22 cellular contexts compared by ENCODE assay signal in genomic region chr13:33493672-33494365, GRCh38.
A peak's percentile ranks its signal among the peaks of the same experiment; 100 is the strongest.
DNase-seq lines count a peak whose midpoint lies in the region; ATAC-seq and TF ChIP-seq lines count a peak whose summit lies in the region.
"Had no signal": no experiment of that assay in that cellular context is flagged by ENCODE, and none has a peak within 500 bp of the region (broad histone marks: within the 10 kb centered on the region; RNA-seq: fewer than 3 reads in every experiment).

No MANE protein-coding gene starts in this region.

- H3K27ac ChIP-seq in right atrium auricular region (peak overlapping the region; percentile 59 to 64), brain microvascular endothelial cell (peak overlapping the region; percentile 95), mesendoderm (ENCODE audit: low read depth, low read length) (no peak overlapping the region), tibial artery (peak overlapping the region; percentile 23 to 37)
- no peak overlapping the region for H3K27ac ChIP-seq in CD4-positive, alpha-beta T cell (ENCODE audit: low read depth, low read length)
- H3K27ac ChIP-seq: neutrophil, vagina had no signal

- H2BK15ac ChIP-seq in mesendoderm (replicated peaks; ENCODE audit: low read depth), result peak overlapping the region; percentile 25

- intact Hi-C loops in Right ventricle myocardium inferior (cut with DNase I) (loop anchor here (5.0 kb wide), 1 partner anchor 142 kb away; no protein-coding TSS in a partner anchor), tibial artery (cut with DNase I; ENCODE audit: low total_unique reads) (no loop called here)
- intact Hi-C loops in CD4-positive, alpha-beta T cell (cut with DNase I, micrococcal nuclease), result no loop called here

- H3K4me3 Mint-ChIP-seq in CD4-positive, alpha-beta T cell, result no peak overlapping the region
- H3K4me3 Mint-ChIP-seq: activated B cell treated with CpG ODN at 0.5 μM for 24 hours; activated CD4-positive, alpha-beta memory T cell treated with anti-CD3 and anti-CD28 coated beads for 36 hours; CD14-positive monocyte; dendritic cell treated with granulocyte-macrophage colony-stimulating factor and Interleukin-4, amounts not matched to agents 40 ng/mL and 50 ng/mL, for 4 days had no signal

- POLR2A ChIA-PET in CD4-positive, alpha-beta T cell (lab: Charles Lee), result no interaction called here

- no CpG with 5 or more reads among the region's 6 CpGs for WGBS in mesendoderm (ENCODE audit: extremely low coverage, insufficient coverage, low lambda C conversion rate)

- H3K36me3 ChIP-seq in right atrium auricular region, result no peaks in the 10 kb centered on the region
- no peaks in the 10 kb centered on the region for H3K36me3 ChIP-seq in brain microvascular endothelial cell (replicated peaks)
- H3K36me3 ChIP-seq in mesendoderm (ENCODE audit: control insufficient read depth, insufficient read depth, low read length), result no peaks in the 10 kb centered on the region
- H3K36me3 ChIP-seq in tibial artery, result no peaks in the 10 kb centered on the region
- H3K36me3 ChIP-seq: neutrophil, vagina had no signal

- H3K27ac Mint-ChIP-seq in CD4-positive, alpha-beta T cell, result no peak overlapping the region
- H3K27ac Mint-ChIP-seq: activated B cell treated with CpG ODN at 0.5 μM for 24 hours; activated CD4-positive, alpha-beta memory T cell treated with anti-CD3 and anti-CD28 coated beads for 36 hours; dendritic cell treated with granulocyte-macrophage colony-stimulating factor and Interleukin-4, amounts not matched to agents 40 ng/mL and 50 ng/mL, for 4 days had no signal

- H3K79me1 ChIP-seq in mesendoderm (ENCODE audit: low read length), result no peaks in the 10 kb centered on the region

- H3K36me3 Mint-ChIP-seq in CD4-positive, alpha-beta T cell (ENCODE audit: low read depth), result no peaks in the 10 kb centered on the region
- H3K36me3 Mint-ChIP-seq: activated CD4-positive, alpha-beta memory T cell treated with anti-CD3 and anti-CD28 coated beads for 36 hours; CD14-positive monocyte had no signal

- H3K23ac ChIP-seq in mesendoderm (ENCODE audit: low read length), result no peak overlapping the region

- no peaks in the 10 kb centered on the region for H3K4me1 Mint-ChIP-seq in CD4-positive, alpha-beta T cell (ENCODE audit: low read depth)

- H3K27me3 ChIP-seq in right atrium auricular region (no peaks in the 10 kb centered on the region), brain microvascular endothelial cell (replicated peaks) (no peaks in the 10 kb centered on the region), mesendoderm (ENCODE audit: insufficient read depth, low read length, poor library complexity) (no peaks in the 10 kb centered on the region), tibial artery (no peaks in the 10 kb centered on the region)
- H3K27me3 ChIP-seq in CD4-positive, alpha-beta T cell (ENCODE audit: control insufficient read depth, insufficient read depth, low read length), result no peaks in the 10 kb centered on the region
- H3K27me3 ChIP-seq: neutrophil, vagina had no signal

- in situ Hi-C loops in brain microvascular endothelial cell (cut with HindIII; ENCODE audit: low pct_ligation_motif_present, low sequenced_read_pairs), result no loop called here

- peaks cover 6% of the 10 kb centered on the region for H3K27me3 Mint-ChIP-seq in CD4-positive, alpha-beta T cell
- H3K27me3 Mint-ChIP-seq: activated B cell treated with CpG ODN at 0.5 μM for 24 hours; dendritic cell treated with granulocyte-macrophage colony-stimulating factor and Interleukin-4, amounts not matched to agents 40 ng/mL and 50 ng/mL, for 4 days had no signal

- ATAC-seq in Right ventricle myocardium inferior, result no peak
- no peak for ATAC-seq in CD4-positive, alpha-beta T cell (ENCODE audit: poor library complexity)

- CTCF ChIA-PET in CD4-positive, alpha-beta T cell (lab: Charles Lee), result no interaction called here

- no peak overlapping the region for H3K4me2 ChIP-seq in mesendoderm (ENCODE audit: low read length)

- H4K5ac ChIP-seq in mesendoderm (ENCODE audit: low read length), result no peak overlapping the region

- H3K4me3 ChIP-seq in right atrium auricular region (no peak overlapping the region), brain microvascular endothelial cell (ENCODE audit: low read depth, low read length) (no peak overlapping the region), mesendoderm (ENCODE audit: low read length) (no peak overlapping the region), tibial artery (no peak overlapping the region)
- H3K4me3 ChIP-seq: GM23248, vagina had no signal

- no peak overlapping the region for H4K8ac ChIP-seq in mesendoderm (ENCODE audit: low read depth, low read length)

- DNase-seq in right atrium auricular region (ENCODE audit: low spot score), result no peak
- DNase-seq in Right ventricle myocardium inferior (ENCODE audit: missing footprints), result no peak
- no peak for DNase-seq in brain microvascular endothelial cell
- no peak for DNase-seq in mesendoderm
- DNase-seq in tibial artery, result no peak
- DNase-seq in NCI-H1092 (lab: John Stamatoyannopoulos, UW), result no peak
- no peak for DNase-seq in SKM-1 (lab: John Stamatoyannopoulos, UW; ENCODE audit: unreplicated experiment)
- DNase-seq in CD4-positive, alpha-beta T cell, result no peak
- DNase-seq: ACHN; activated B cell treated with CpG ODN at 0.5 μM for 24 hours; activated CD4-positive, alpha-beta memory T cell treated with anti-CD3 and anti-CD28 coated beads for 36 hours; activated gamma-delta T cell; DMS53; GM23248; NCI-H1105 treated with DMSO at 0.1 percent for 48 hours; NCI-H2081 treated with DMSO at 0.1 percent for 48 hours; NK-92 treated with Interleukin-12 subunit alpha and Interleukin-12 subunit beta, amount 100 ng/mL, for 24 hours; T1000 had no signal

- H2BK120ac ChIP-seq in mesendoderm (ENCODE audit: low read depth, low read length), result peak overlapping the region; percentile 69

- H3K9ac ChIP-seq in mesendoderm (ENCODE audit: low read length), result no peak overlapping the region
- H3K9ac ChIP-seq: GM23248 had no signal

- no peak overlapping the region for H3K4ac ChIP-seq in mesendoderm (ENCODE audit: low read depth, low read length)

- peak overlapping the region; percentile 87 for H3K18ac ChIP-seq in mesendoderm (ENCODE audit: low read length)

- no peak overlapping the region for H2AK5ac ChIP-seq in mesendoderm (ENCODE audit: low read length)

- H3K56ac ChIP-seq in mesendoderm (ENCODE audit: low read length), result no peak overlapping the region

- H2BK5ac ChIP-seq in mesendoderm (ENCODE audit: low read length), result no peak overlapping the region

- no peaks in the 10 kb centered on the region for H3K79me2 ChIP-seq in mesendoderm (ENCODE audit: control insufficient read depth, insufficient read depth, low read length)

- H3K9me3 ChIP-seq in right atrium auricular region (no peaks in the 10 kb centered on the region), tibial artery (no peaks in the 10 kb centered on the region)
- no peaks in the 10 kb centered on the region for H3K9me3 ChIP-seq in CD4-positive, alpha-beta T cell (ENCODE audit: control insufficient read depth, low read length)
- H3K9me3 ChIP-seq: neutrophil, vagina had no signal

- no peaks in the 10 kb centered on the region for H3K9me3 Mint-ChIP-seq in CD4-positive, alpha-beta T cell
- H3K9me3 Mint-ChIP-seq: activated B cell treated with CpG ODN at 0.5 μM for 24 hours; activated CD4-positive, alpha-beta memory T cell treated with anti-CD3 and anti-CD28 coated beads for 36 hours; dendritic cell treated with granulocyte-macrophage colony-stimulating factor and Interleukin-4, amounts not matched to agents 40 ng/mL and 50 ng/mL, for 4 days had no signal

- H3K4me1 ChIP-seq in right atrium auricular region, result peaks cover 0 to 24% of the 10 kb centered on the region in 2 donors
- H3K4me1 ChIP-seq in mesendoderm (ENCODE audit: control insufficient read depth, low read depth, low read length), result peaks cover 9% of the 10 kb centered on the region
- H3K4me1 ChIP-seq in tibial artery, result peaks cover 0 to 46% (median 6%) of the 10 kb centered on the region in 4 donors
- H3K4me1 ChIP-seq: vagina had no signal

- TF ChIP-seq CTCF in right atrium auricular region (IDR thresholded peaks at IDR 0.05), result no peak
- no peak for TF ChIP-seq CTCF in brain microvascular endothelial cell (IDR thresholded peaks at IDR 0.05; ENCODE audit: low read depth, low read length, missing control alignments)
- TF ChIP-seq CTCF in tibial artery (IDR thresholded peaks at IDR 0.05), result no peak
- no peak for TF ChIP-seq CTCF in CD4-positive, alpha-beta T cell (IDR thresholded peaks at IDR 0.05)

Comparison
In these comparisons a context has a peak if more than half of its experiments do, and no peak if none do; other contexts are left out.
1. H3K27ac ChIP-seq: peak in right atrium auricular region (2 of 2), brain microvascular endothelial cell (single experiment) and tibial artery (2 of 2); none in mesendoderm (single experiment) and CD4-positive, alpha-beta T cell (single experiment).